Comparison of ENCODE assay signal across 22 cellular contexts in the genomic region with DNA sequence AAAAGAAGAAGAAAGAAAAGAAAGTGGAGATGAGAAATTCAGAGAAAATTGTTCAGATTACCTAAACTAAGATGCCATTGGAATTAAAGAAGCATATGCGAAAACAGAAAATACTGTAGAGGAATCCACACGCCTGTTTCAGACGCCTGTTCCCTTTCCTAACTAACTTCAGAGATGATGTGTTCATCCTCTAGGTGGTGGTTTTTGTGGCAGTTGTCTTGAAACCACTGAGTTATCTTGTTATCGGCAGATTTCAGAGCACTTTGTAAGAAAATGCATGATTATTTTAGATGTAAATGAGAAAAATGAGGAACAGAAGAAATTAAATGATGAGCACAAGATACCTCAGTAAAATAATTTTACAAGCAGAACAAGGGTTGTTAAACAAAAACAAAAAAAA. TPM values are rescaled to one million over a fixed set of nuclear protein-coding genes. Genes with fewer than 3 reads are reported as not detected.
DNase-seq lines count a peak whose midpoint lies in the region; ATAC-seq, FAIRE-seq and TF ChIP-seq lines count a peak whose summit lies in the region.
"Had no signal": no experiment of that assay in that cellular context is flagged by ENCODE, and none has a peak within 500 bp of the region (broad histone marks: within the 10 kb centered on the region; RNA-seq: fewer than 3 reads in every experiment).

No MANE protein-coding gene starts in this region.

- FAIRE-seq in K562 (lab: Jason Lieb, UNC): no peak
- no peak for FAIRE-seq in kidney (lab: Jason Lieb, UNC)
- FAIRE-seq: GM12892, GM18507, H54 had no signal

- no peaks in the 10 kb centered on the region for H3K36me3 ChIP-seq in K562 (ENCODE audit: control insufficient read depth, insufficient read depth, low read length)
- no peaks in the 10 kb centered on the region for H3K36me3 ChIP-seq in kidney (ENCODE audit: control insufficient read depth in 1 of 2, insufficient read depth in 2 of 2, low read length in 2 of 2)
- H3K36me3 ChIP-seq: BLaER1 had no signal

- H3K9ac ChIP-seq in K562 (ENCODE audit: insufficient read depth in 1 of 2, low read depth in 2 of 2, low read length in 2 of 2) (no peak overlapping the region), kidney (ENCODE audit: low read length in 2 of 2) (no peak overlapping the region)
- H3K9ac ChIP-seq: BLaER1 had no signal

- no peak overlapping the region for H2AFZ ChIP-seq in K562 (ENCODE audit: low read depth, low read length)

- in situ Hi-C loops in K562 (cut with MboI): no loop called here

- no peak overlapping the region for H3K4me3 Mint-ChIP-seq in T-helper 2 cell treated with Interferon-gamma antibody and Interleukin-4, amounts not matched to agents 5 μg/mL and 100 μg/mL, for 36 hours
- H3K4me3 Mint-ChIP-seq: CD4-positive, alpha-beta T cell had no signal

- no peaks in the 10 kb centered on the region for H3K9me3 Mint-ChIP-seq in T-helper 2 cell treated with Interferon-gamma antibody and Interleukin-4, amounts not matched to agents 5 μg/mL and 100 μg/mL, for 36 hours
- H3K9me3 Mint-ChIP-seq: CD4-positive, alpha-beta T cell had no signal

- H3K27ac ChIP-seq in K562 (ENCODE audit: extremely low read depth, low read depth, low read length) (no peak overlapping the region), kidney (ENCODE audit: low read depth in 2 of 2, low read length in 2 of 2) (no peak overlapping the region)
- H3K27ac ChIP-seq: BLaER1 had no signal

- H3K36me3 Mint-ChIP-seq in T-helper 2 cell treated with Interferon-gamma antibody and Interleukin-4, amounts not matched to agents 5 μg/mL and 100 μg/mL, for 36 hours (ENCODE audit: low read depth): no peaks in the 10 kb centered on the region

- H3K9me1 ChIP-seq in K562 (ENCODE audit: control insufficient read depth, insufficient read depth, low read length): no peaks in the 10 kb centered on the region

- DNase-seq in Jurkat, Clone E6-1 (ENCODE audit: low read depth, low spot score): peak; percentile 66
- DNase-seq in Kasumi-1 (lab: John Stamatoyannopoulos, UW): peak; percentile 1 to 6
- DNase-seq in T-helper 2 cell treated with Interferon-gamma antibody and Interleukin-4, amounts not matched to agents 5 μg/mL and 100 μg/mL, for 36 hours (ENCODE audit: low spot score): peak; percentile 7
- DNase-seq in K562 (ENCODE audit: extremely low read depth in 1 of 4, low spot score in 3 of 4): no peak
- no peak for DNase-seq in NCI-H2196 treated with DMSO at 0.1 percent for 48 hours (lab: John Stamatoyannopoulos, UW; ENCODE audit: unreplicated experiment)
- DNase-seq in kidney: no peak
- no peak for DNase-seq in A172 (ENCODE audit: low spot score)
- DNase-seq: ACHN; Caco-2; CD4-positive, alpha-beta T cell; KG1; NCI-H1048; NCI-H1417 treated with DMSO at 0.1 percent for 48 hours; NCI-H187; NCI-H446 treated with DMSO at 0.1 percent for 48 hours; NCI-H526 treated with DMSO at 0.1 percent for 48 hours; PC-3; Right ventricle myocardium superior had no signal

- POLR2A ChIA-PET in K562 (lab: Yijun Ruan, JAX): no interaction called here

- no peak overlapping the region for H3K27ac Mint-ChIP-seq in T-helper 2 cell treated with Interferon-gamma antibody and Interleukin-4, amounts not matched to agents 5 μg/mL and 100 μg/mL, for 36 hours
- H3K27ac Mint-ChIP-seq: CD4-positive, alpha-beta T cell had no signal

- H3K4me2 ChIP-seq in K562 (ENCODE audit: insufficient read depth, low read length): no peak overlapping the region
- H3K4me2 ChIP-seq: BLaER1 had no signal

- no peaks in the 10 kb centered on the region for H3K27me3 ChIP-seq in K562 (ENCODE audit: control insufficient read depth in 2 of 2, insufficient read depth in 2 of 2, low read length in 2 of 2)
- H3K27me3 ChIP-seq: BLaER1 had no signal

- CTCF ChIA-PET in K562 (lab: Yijun Ruan, JAX; ENCODE audit: low intra/inter-chr PET ratio): no interaction called here

- no peak for TF ChIP-seq POLR2A in K562 (conservative IDR thresholded peaks at IDR 0.05)

- H3K4me1 Mint-ChIP-seq in T-helper 2 cell treated with Interferon-gamma antibody and Interleukin-4, amounts not matched to agents 5 μg/mL and 100 μg/mL, for 36 hours (ENCODE audit: low read depth): peaks cover 2% of the 10 kb centered on the region

- intact Hi-C loops in K562 (cut with micrococcal nuclease) (no loop called here), kidney (cut with DNase I) (no loop called here)

- H3K27me3 Mint-ChIP-seq in T-helper 2 cell treated with Interferon-gamma antibody and Interleukin-4, amounts not matched to agents 5 μg/mL and 100 μg/mL, for 36 hours (ENCODE audit: low read depth): peaks cover 6% of the 10 kb centered on the region
- H3K27me3 Mint-ChIP-seq: CD4-positive, alpha-beta T cell had no signal

- H3K9me3 ChIP-seq in K562 (replicated peaks; ENCODE audit: control insufficient read depth, insufficient read depth, low read depth, low read length) (no peaks in the 10 kb centered on the region), kidney (ENCODE audit: control insufficient read depth in 1 of 2, low read length in 2 of 2) (no peaks in the 10 kb centered on the region)
- H3K9me3 ChIP-seq: BLaER1, Caco-2 had no signal

- no peaks in the 10 kb centered on the region for H3K79me2 ChIP-seq in K562 (ENCODE audit: control insufficient read depth, insufficient read depth, low read length)

- TF ChIP-seq EP300 in K562 (IDR thresholded peaks at IDR 0.05; ENCODE audit: low read length): no peak

- H3K4me1 ChIP-seq in K562 (replicated peaks in 1 of 2; ENCODE audit: control insufficient read depth in 2 of 2, insufficient read depth in 2 of 2, low read length in 2 of 2) (no peaks in the 10 kb centered on the region; a peak in 1 of 5 replicates), kidney (ENCODE audit: control insufficient read depth in 1 of 2, insufficient read depth in 1 of 2, low read depth in 1 of 2, low read length in 2 of 2) (no peaks in the 10 kb centered on the region)
- H3K4me1 ChIP-seq: BLaER1, Caco-2 had no signal

- no peaks in the 10 kb centered on the region for H4K20me1 ChIP-seq in K562 (replicated peaks; ENCODE audit: control insufficient read depth, insufficient read depth, low read length)
- H4K20me1 ChIP-seq: BLaER1 had no signal

- H3K4me3 ChIP-seq in Jurkat, Clone E6-1 (ENCODE audit: low read length): no peak overlapping the region
- H3K4me3 ChIP-seq in K562 (no peak overlapping the region), kidney (ENCODE audit: low read length in 2 of 2) (no peak overlapping the region)
- H3K4me3 ChIP-seq: BLaER1 had no signal

- 39% methylated on average over 4 of the region's 4 CpGs for WGBS in K562 (ENCODE audit: insufficient coverage, low coverage, missing lambda C conversion rate)

- BruUV-seq in K562 (replicated peaks; lab: Mats Ljungman, UMichigan): no TSS peak

- TF ChIP-seq CTCF in K562 (IDR thresholded peaks at IDR 0.05 in 2 of 3, conservative IDR thresholded peaks at IDR 0.05 in 1 of 3; ENCODE audit: insufficient read depth in 2 of 3, low read depth in 1 of 3, low read length in 3 of 3): peak in 1 of 3 experiments; percentile 2; a peak in 1 of 6 replicates
- TF ChIP-seq CTCF in kidney (IDR thresholded peaks at IDR 0.05; ENCODE audit: borderline replicate concordance, extremely low read depth, insufficient read depth): no peak

- no peak for ATAC-seq in K562
- ATAC-seq: PC-3 had no signal

- no peak for TF ChIP-seq RAD21 in K562 (CRISPR knock-in tag; conservative IDR thresholded peaks at IDR 0.05 in 1 of 2, IDR thresholded peaks at IDR 0.05 in 1 of 2)

TF ChIP-seq in K562, 482 proteins besides CTCF, POLR2A, EP300 and RAD21:
- TF ChIP-seq ELF2 (CRISPR knock-in tag; IDR thresholded peaks at IDR 0.05): no peak
- TF ChIP-seq, protein P1, sequence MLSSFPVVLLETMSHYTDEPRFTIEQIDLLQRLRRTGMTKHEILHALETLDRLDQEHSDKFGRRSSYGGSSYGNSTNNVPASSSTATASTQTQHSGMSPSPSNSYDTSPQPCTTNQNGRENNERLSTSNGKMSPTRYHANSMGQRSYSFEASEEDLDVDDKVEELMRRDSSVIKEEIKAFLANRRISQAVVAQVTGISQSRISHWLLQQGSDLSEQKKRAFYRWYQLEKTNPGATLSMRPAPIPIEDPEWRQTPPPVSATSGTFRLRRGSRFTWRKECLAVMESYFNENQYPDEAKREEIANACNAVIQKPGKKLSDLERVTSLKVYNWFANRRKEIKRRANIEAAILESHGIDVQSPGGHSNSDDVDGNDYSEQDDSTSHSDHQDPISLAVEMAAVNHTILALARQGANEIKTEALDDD (IDR thresholded peaks at IDR 0.05): 0 out of 2 replicates have a peak, but pooled peaks have one; percentile 12

RNA-seq across cellular contexts. Expression of a gene that starts 48.3 kb away (rescaled TPM):
- polyA plus RNA-seq in Jurkat, Clone E6-1 (2012; ENCODE audit: insufficient read depth, insufficient read length): 21.6 TPM
- 2.9 and 6.6 TPM in 2 replicates for total RNA-seq in K562 (2011; cell fraction: chromatin; rRNA removed; ENCODE audit: low replicate concordance)
- total RNA-seq in K562 (2011; cell fraction: nucleolus; rRNA removed): 3.3 and 3.4 TPM in 2 replicates
- total RNA-seq in K562 (2011; cell fraction: nucleoplasm; rRNA removed): 4.3 and 5.0 TPM in 2 replicates
- total RNA-seq in K562 (2014; rRNA removed): 15.6 and 17.6 TPM in 2 replicates
- total RNA-seq in K562 (2014; rRNA removed; fragmentation: Illumina TruSeq; extraction: Trizol): 24.6 and 27.0 TPM in 2 replicates
- 24.7 and 29.3 TPM in 2 replicates for total RNA-seq in K562 (2015; rRNA removed; fragmentation: Illumina TruSeq; extraction: Trizol)
- 18.4 and 19.1 TPM in 2 replicates for total RNA-seq in K562 (2021)
- 26.2 and 29.8 TPM in 2 replicates for polyA plus RNA-seq in K562 (2011; rRNA removed)
- polyA plus RNA-seq in K562 (2011; cell fraction: cytosol; rRNA removed): 6.1 and 13.5 TPM in 2 replicates
- 3.5 and 8.6 TPM in 2 replicates for polyA plus RNA-seq in K562 (2011; cell fraction: nucleus; rRNA removed)
- polyA plus RNA-seq in K562 (2012): 18.2 and 25.7 TPM in 2 replicates
- 25.6 and 28.9 TPM in 2 replicates for polyA plus RNA-seq in K562 (2014; fragmentation: Illumina TruSeq; extraction: Trizol)
- polyA plus RNA-seq in K562 (2014; fragmentation: Nextera tagmentation; extraction: Ambion mirVana): 10 to 100 TPM; 53.2 to 59.1 TPM
- 28.6 and 29.6 TPM in 2 replicates for polyA plus RNA-seq in K562 (2014; rRNA removed)
- polyA minus RNA-seq in K562 (2011; rRNA and poly(A)+ RNA removed): 14.4 and 17.9 TPM in 2 replicates
- polyA minus RNA-seq in K562 (2011; cell fraction: cytosol; rRNA and poly(A)+ RNA removed): 3.1 and 4.1 TPM in 2 replicates
- polyA minus RNA-seq in K562 (2011; cell fraction: nucleus; rRNA and poly(A)+ RNA removed): 1.6 and 3.8 TPM in 2 replicates
- total RNA-seq in kidney: 17.0 TPM
- 37.9 TPM for polyA plus RNA-seq in kidney (ENCODE audit: insufficient read depth, low read depth, low replicate concordance)
- 45.6 and 54.2 TPM in 2 replicates for total RNA-seq in A172 (2014; rRNA removed; shearing (Covaris generic))

Comparison
In these comparisons a context has a peak if more than half of its experiments do, and no peak if none do; other contexts are left out.
1. DNase-seq: peak in Jurkat, Clone E6-1 (single experiment), Kasumi-1 (2 of 2) and T-helper 2 cell treated with Interferon-gamma antibody and Interleukin-4, amounts not matched to agents 5 μg/mL and 100 μg/mL, for 36 hours (single experiment); none in K562 (0 of 4), NCI-H2196 treated with DMSO at 0.1 percent for 48 hours (single experiment), kidney (single experiment) and A172 (single experiment).